9 cellular contexts compared by ENCODE assay signal in the genomic region with DNA sequence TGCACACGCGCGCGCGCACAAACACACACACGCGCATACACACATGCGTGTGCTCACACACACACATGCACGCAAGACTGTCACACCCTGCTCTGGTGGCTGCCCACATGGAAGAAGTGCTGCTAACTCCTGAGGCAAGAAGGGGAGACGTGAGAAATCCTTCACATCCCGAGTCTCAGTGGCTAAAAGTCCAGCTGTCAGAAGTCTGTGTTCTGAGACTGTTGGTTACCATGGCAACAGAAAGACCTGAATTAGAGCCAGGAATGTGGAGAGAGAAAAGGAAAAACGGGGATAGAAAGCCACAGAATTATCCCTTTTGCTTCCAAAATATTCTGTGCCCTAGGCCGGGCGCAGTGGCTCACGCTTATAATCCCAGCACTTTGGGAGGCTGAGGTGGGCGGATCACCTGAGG.
DNase-seq lines count a peak whose midpoint lies in the region; ATAC-seq and TF ChIP-seq lines count a peak whose summit lies in the region.
"Had no signal": no experiment of that assay in that cellular context is flagged by ENCODE, and none has a peak within 500 bp of the region (broad histone marks: within the 10 kb centered on the region; RNA-seq: fewer than 3 reads in every experiment).

No MANE protein-coding gene starts in this region.

- no peaks in the 10 kb centered on the region for H3K36me3 ChIP-seq in esophagus muscularis mucosa
- H3K36me3 ChIP-seq in upper lobe of left lung, result no peaks in the 10 kb centered on the region

- DNase-seq in NCI-H524 (lab: John Stamatoyannopoulos, UW), result peak; percentile 25 to 39
- no peak for DNase-seq in NCI-H524 treated with DMSO at 0.1 percent for 48 hours (lab: John Stamatoyannopoulos, UW)
- DNase-seq in esophagus muscularis mucosa (ENCODE audit: extremely low spot score), result no peak
- peak; percentile 36 for DNase-seq in mucosa of gallbladder (ENCODE audit: low spot score)
- DNase-seq in upper lobe of left lung, result peak in 1 of 2 donors; percentile 44
- no peak for DNase-seq in activated effector memory CD4-positive, alpha-beta T cell treated with anti-CD3 and anti-CD28 coated beads, Interleukin-2, amount 50 U/mL, for 16 hours
- no peak for DNase-seq in NCI-H1694 treated with DMSO at 0.1 percent for 48 hours (lab: John Stamatoyannopoulos, UW)
- DNase-seq: activated CD4-positive, alpha-beta T cell treated with anti-CD3 and anti-CD28 coated beads for 1 hour had no signal

- H3K9me3 ChIP-seq in esophagus muscularis mucosa (no peaks in the 10 kb centered on the region), upper lobe of left lung (no peaks in the 10 kb centered on the region)

- TF ChIP-seq EP300 in esophagus muscularis mucosa (IDR thresholded peaks at IDR 0.05) (no peak), upper lobe of left lung (IDR thresholded peaks at IDR 0.05) (no peak)

- H3K27ac ChIP-seq in esophagus muscularis mucosa (replicated peaks in 1 of 4) (peak overlapping the region; percentile 38 to 64 (median 49)), upper lobe of left lung (peak overlapping the region in 1 of 4 donors; percentile 21)

- TF ChIP-seq CTCF in esophagus muscularis mucosa (IDR thresholded peaks at IDR 0.05) (no peak), upper lobe of left lung (IDR thresholded peaks at IDR 0.05) (no peak)

- intact Hi-C loops in esophagus muscularis mucosa (cut with DNase I), result no loop called here

- ATAC-seq in upper lobe of left lung (ENCODE audit: low FRiP score in 2 of 2) (peak; percentile 66 to 72), GM18858 (IDR thresholded peaks at IDR 0.05; ENCODE audit: unreplicated experiment) (no peak)

- no peak for TF ChIP-seq POLR2A in esophagus muscularis mucosa (IDR thresholded peaks at IDR 0.05; ENCODE audit: low read depth)
- no peak for TF ChIP-seq POLR2A in upper lobe of left lung (IDR thresholded peaks at IDR 0.05)

- H3K4me3 ChIP-seq in esophagus muscularis mucosa (peak overlapping the region in 1 of 4 donors; percentile 5), upper lobe of left lung (no peak overlapping the region)

- H3K4me1 ChIP-seq in esophagus muscularis mucosa, result peaks cover 34 to 52% (median 41%) of the 10 kb centered on the region in 4 donors
- H3K4me1 ChIP-seq in upper lobe of left lung, result peaks cover 0 to 17% (median 2%) of the 10 kb centered on the region in 4 donors

- no peaks in the 10 kb centered on the region for H3K27me3 ChIP-seq in esophagus muscularis mucosa
- H3K27me3 ChIP-seq in upper lobe of left lung, result no peaks in the 10 kb centered on the region

- WGBS in esophagus muscularis mucosa, result 74% methylated on average over 16 of the region's 16 CpGs
- WGBS in upper lobe of left lung, 2 donors, result 81 to 84% methylated on average over 16 of the region's 16 CpGs

Comparison
In these comparisons a context has a peak if more than half of its experiments do, and no peak if none do; other contexts are left out.
1. DNase-seq: peak in NCI-H524 (2 of 2) and mucosa of gallbladder (single experiment); none in NCI-H524 treated with DMSO at 0.1 percent for 48 hours (single experiment), esophagus muscularis mucosa (single experiment), activated effector memory CD4-positive, alpha-beta T cell treated with anti-CD3 and anti-CD28 coated beads, Interleukin-2, amount 50 U/mL, for 16 hours (single experiment) and NCI-H1694 treated with DMSO at 0.1 percent for 48 hours (single experiment).